11 cellular contexts compared by ENCODE assay signal in genomic region chr4:70583952-70584834, GRCh38. TPM values are rescaled to one million over a fixed set of nuclear protein-coding genes. Genes with fewer than 3 reads are reported as not detected.
DNase-seq lines count a peak whose midpoint lies in the region; ATAC-seq and TF ChIP-seq lines count a peak whose summit lies in the region.
"Had no signal": no experiment of that assay in that cellular context is flagged by ENCODE, and none has a peak within 500 bp of the region (broad histone marks: within the 10 kb centered on the region; RNA-seq: fewer than 3 reads in every experiment).

No MANE protein-coding gene starts in this region.

- POLR2A ChIA-PET in PC-3 (lab: Charles Lee; ENCODE audit: unreplicated experiment), result interaction anchor here (0.6 kb wide), 2 partner anchors 10 to 257 kb away, joined by 3 to 12 read pairs; no protein-coding TSS in a partner anchor

- peak overlapping the region; percentile 5; the same call in 1 of the 2 replicates for H3K9ac ChIP-seq in PC-3 (ENCODE audit: low read length)

- peaks cover 16% of the 10 kb centered on the region for H3K4me1 ChIP-seq in PC-3 (ENCODE audit: insufficient read depth, low read length)
- H3K4me1 ChIP-seq: uterus had no signal

- H3K9me3 ChIP-seq in PC-3 (ENCODE audit: low read length), result no peaks in the 10 kb centered on the region
- H3K9me3 ChIP-seq: uterus had no signal

- no TSS peak for BruUV-seq in PC-3 (replicated peaks; lab: Mats Ljungman, UMichigan)

- no peak overlapping the region for H2AFZ ChIP-seq in PC-3 (ENCODE audit: low read length)

- peak overlapping the region; percentile 44 for H3K4me2 ChIP-seq in PC-3 (ENCODE audit: low read length)

- H3K36me3 ChIP-seq in PC-3 (ENCODE audit: low read depth, low read length), result no peaks in the 10 kb centered on the region
- H3K36me3 ChIP-seq: uterus had no signal

- no peaks in the 10 kb centered on the region for H3K27me3 ChIP-seq in PC-3 (ENCODE audit: low read length)
- H3K27me3 ChIP-seq: uterus had no signal

- intact Hi-C loops in PC-3 (cut with micrococcal nuclease) (no loop called here), posterior cingulate gyrus (cut with DNase I) (no loop called here)

- H4K20me1 ChIP-seq in PC-3 (ENCODE audit: low read length), result no peaks in the 10 kb centered on the region

- no peak for TF ChIP-seq CTCF in PC-3 (conservative IDR thresholded peaks at IDR 0.05; ENCODE audit: low read depth, low read length)

- H3K79me2 ChIP-seq in PC-3 (ENCODE audit: low read length), result no peaks in the 10 kb centered on the region

- CTCF ChIA-PET in PC-3 (lab: Charles Lee), result no interaction called here

- peak; percentile 57 for DNase-seq in COLO829 (ENCODE audit: low spot score)
- DNase-seq in M059J (ENCODE audit: low read depth), result peak; percentile 26
- peak; percentile 100 for DNase-seq in PC-3
- DNase-seq in iPS-NIHi11 (ENCODE audit: low spot score), result peak; percentile 14
- DNase-seq in posterior cingulate gyrus, result no peak
- DNase-seq: GOT3, uterus had no signal

- peak overlapping the region; percentile 56 for H3K27ac ChIP-seq in PC-3 (ENCODE audit: low read length)
- H3K27ac ChIP-seq: uterus had no signal

- peaks cover 6% of the 10 kb centered on the region for H3F3A ChIP-seq in PC-3 (ENCODE audit: low read length, unreplicated experiment)

- peak; percentile 89 for ATAC-seq in PC-3
- ATAC-seq in GM18520 (IDR thresholded peaks at IDR 0.05; ENCODE audit: unreplicated experiment), result no peak
- no peak for ATAC-seq in HG03442 (IDR thresholded peaks at IDR 0.05; ENCODE audit: unreplicated experiment)
- ATAC-seq in HG03280 (IDR thresholded peaks at IDR 0.05; ENCODE audit: unreplicated experiment), result no peak

- H3K4me3 ChIP-seq in PC-3 (ENCODE audit: low read length), result no peak overlapping the region
- H3K4me3 ChIP-seq: uterus had no signal

- no peaks in the 10 kb centered on the region for H3K9me2 ChIP-seq in PC-3 (replicated peaks; ENCODE audit: low read length)

RNA-seq across cellular contexts. Expression of gene AMBN, which starts 7.9 kb away (rescaled TPM):
- total RNA-seq in M059J (2014; rRNA removed; shearing (Covaris generic)), result not detected in 2 replicates
- not detected in 2 replicates for total RNA-seq in PC-3 (2014; rRNA removed)
- total RNA-seq: astrocyte, uterus had no signal

RNA-seq across cellular contexts. Expression of gene ENAM, which starts 44.4 kb away (rescaled TPM):
- total RNA-seq in M059J (2014; rRNA removed; shearing (Covaris generic)), result not detected in 2 replicates
- total RNA-seq in PC-3 (2014; rRNA removed), result not detected in 2 replicates

Comparison
In these comparisons a context has a peak if more than half of its experiments do, and no peak if none do; other contexts are left out.
1. DNase-seq: peak in COLO829 (single experiment), M059J (single experiment), PC-3 (single experiment) and iPS-NIHi11 (single experiment); none in posterior cingulate gyrus (0 of 10).